Comparison of ENCODE assay signal across 22 cellular contexts in genomic region chrX:101303790-101304189, GRCh38. TPM values are rescaled to one million over a fixed set of nuclear protein-coding genes. Genes with fewer than 3 reads are reported as not detected.
DNase-seq lines count a peak whose midpoint lies in the region; ATAC-seq, FAIRE-seq and TF ChIP-seq lines count a peak whose summit lies in the region.
"Had no signal": no experiment of that assay in that cellular context is flagged by ENCODE, and none has a peak within 500 bp of the region (broad histone marks: within the 10 kb centered on the region; RNA-seq: fewer than 3 reads in every experiment).

No MANE protein-coding gene starts in this region.

- no peak overlapping the region for H3K27ac ChIP-seq in astrocyte (ENCODE audit: low read depth, low read length)
- H3K27ac ChIP-seq: 22Rv1; BLaER1 treated with 17β-estradiol and CSF1 and Interleukin-3, amounts not matched to agents 10 nM and 100 nM had no signal

- H3K4me1 Mint-ChIP-seq in astrocyte (ENCODE audit: low read depth, unreplicated experiment) (no peaks in the 10 kb centered on the region), naive B cell (peaks cover 11 to 24% (median 12%) of the 10 kb centered on the region in 3 donors), Caco-2 (ENCODE audit: low read depth, unreplicated experiment) (no peaks in the 10 kb centered on the region)
- H3K4me1 Mint-ChIP-seq: CD14-positive monocyte; CD8-positive, alpha-beta memory T cell had no signal

- no peak overlapping the region for H3K9ac ChIP-seq in astrocyte (ENCODE audit: low read length)
- H3K9ac ChIP-seq: BLaER1 treated with 17β-estradiol and CSF1 and Interleukin-3, amounts not matched to agents 10 nM and 100 nM had no signal

- no peaks in the 10 kb centered on the region for H3K36me3 ChIP-seq in astrocyte (ENCODE audit: insufficient read depth, low read length)
- H3K36me3 ChIP-seq in Caco-2 (ENCODE audit: control insufficient read depth, insufficient read depth, low read length), result no peaks in the 10 kb centered on the region
- H3K36me3 ChIP-seq: BE2C; BLaER1 treated with 17β-estradiol and CSF1 and Interleukin-3, amounts not matched to agents 10 nM and 100 nM; HAP-1 had no signal

- DNase-seq in NCI-H1694 (lab: John Stamatoyannopoulos, UW) (peak; percentile 0), NCI-H1694 treated with DMSO at 0.1 percent for 48 hours (lab: John Stamatoyannopoulos, UW) (no peak), astrocyte (ENCODE audit: low read depth) (no peak), naive B cell (peak; percentile 12), Right ventricle myocardium superior (no peak), Caco-2 (no peak), activated gamma-delta T cell treated with Interleukin-2 at 50 U/mL for 16 hours (no peak)
- DNase-seq: BE2C; CD4-positive, alpha-beta T cell; CD8-positive, alpha-beta memory T cell; COR-L47; DMS153; DND-41; GOT3; HFFc6 had no signal

- no peaks in the 10 kb centered on the region for H3K9me3 Mint-ChIP-seq in astrocyte (ENCODE audit: unreplicated experiment)
- H3K9me3 Mint-ChIP-seq in naive B cell, result peaks cover 0 to 5% (median 0%) of the 10 kb centered on the region in 7 donors
- no peaks in the 10 kb centered on the region for H3K9me3 Mint-ChIP-seq in Caco-2 (ENCODE audit: unreplicated experiment)
- H3K9me3 Mint-ChIP-seq: CD4-positive, alpha-beta T cell; HFFc6 had no signal

- intact Hi-C loops in Right ventricle myocardium superior (cut with DNase I) (no loop called here), Caco-2 (cut with micrococcal nuclease; ENCODE audit: unreplicated experiment) (no loop called here)

- no peak overlapping the region for H2AFZ ChIP-seq in astrocyte (ENCODE audit: low read depth, low read length)

- H3K4me3 Mint-ChIP-seq in astrocyte (ENCODE audit: unreplicated experiment) (no peak overlapping the region), naive B cell (peak overlapping the region in 6 of 8 donors; percentile 40 to 84 (median 48)), Caco-2 (ENCODE audit: unreplicated experiment) (no peak overlapping the region)
- H3K4me3 Mint-ChIP-seq: CD14-positive monocyte; CD4-positive, alpha-beta T cell; CD8-positive, alpha-beta memory T cell; HFFc6 had no signal

- TF ChIP-seq CTCF in astrocyte (IDR thresholded peaks at IDR 0.05; ENCODE audit: insufficient read depth, low read depth, low read length) (no peak), Caco-2 (IDR thresholded peaks at IDR 0.05; ENCODE audit: insufficient read depth in 1 of 2, low read depth in 1 of 2, low read length in 1 of 2, severe bottlenecking in 1 of 2, unreplicated experiment in 1 of 2) (no peak)

- peak; percentile 23 for FAIRE-seq in astrocyte (lab: Jason Lieb, UNC)
- FAIRE-seq: A204.1, G401.6, H54 had no signal

- H3K4me2 ChIP-seq in astrocyte (ENCODE audit: low read length), result no peak overlapping the region
- H3K4me2 ChIP-seq: BLaER1 treated with 17β-estradiol and CSF1 and Interleukin-3, amounts not matched to agents 10 nM and 100 nM had no signal

- H3K27ac Mint-ChIP-seq in astrocyte (ENCODE audit: unreplicated experiment) (no peak overlapping the region), naive B cell (peak overlapping the region in 2 of 6 donors; percentile 30 to 59), Caco-2 (ENCODE audit: unreplicated experiment) (no peak overlapping the region)
- H3K27ac Mint-ChIP-seq: CD4-positive, alpha-beta T cell; CD8-positive, alpha-beta memory T cell; HFFc6 had no signal

- CTCF ChIA-PET in Caco-2 (lab: Charles Lee), result no interaction called here

- POLR2A ChIA-PET in Caco-2 (lab: Charles Lee), result no interaction called here

- no TSS peak for BruUV-seq in Caco-2 (replicated peaks; lab: Mats Ljungman, UMichigan)

- H3K27me3 Mint-ChIP-seq in astrocyte (ENCODE audit: low read depth, unreplicated experiment), result no peaks in the 10 kb centered on the region
- no peaks in the 10 kb centered on the region for H3K27me3 Mint-ChIP-seq in naive B cell
- no peaks in the 10 kb centered on the region for H3K27me3 Mint-ChIP-seq in Caco-2 (ENCODE audit: insufficient read depth, unreplicated experiment)
- H3K27me3 Mint-ChIP-seq: CD4-positive, alpha-beta T cell had no signal

- H3K4me1 ChIP-seq in astrocyte (ENCODE audit: insufficient read depth, low read length) (no peaks in the 10 kb centered on the region), Caco-2 (no peaks in the 10 kb centered on the region)
- H3K4me1 ChIP-seq: BE2C; BLaER1 treated with 17β-estradiol and CSF1 and Interleukin-3, amounts not matched to agents 10 nM and 100 nM; HAP-1 had no signal

- H3K36me3 Mint-ChIP-seq in astrocyte (ENCODE audit: low read depth, unreplicated experiment) (no peaks in the 10 kb centered on the region), naive B cell (no peaks in the 10 kb centered on the region), Caco-2 (ENCODE audit: insufficient read depth, unreplicated experiment) (no peaks in the 10 kb centered on the region)
- H3K36me3 Mint-ChIP-seq: CD14-positive monocyte; CD8-positive, alpha-beta memory T cell had no signal

- no peaks in the 10 kb centered on the region for H3K79me2 ChIP-seq in astrocyte (ENCODE audit: insufficient read depth, low read length)

- no peaks in the 10 kb centered on the region for H3K27me3 ChIP-seq in astrocyte (ENCODE audit: insufficient read depth, low read length)
- no peaks in the 10 kb centered on the region for H3K27me3 ChIP-seq in Caco-2 (replicated peaks; ENCODE audit: control insufficient read depth, insufficient read depth, low read length)
- H3K27me3 ChIP-seq: BE2C; BLaER1 treated with 17β-estradiol and CSF1 and Interleukin-3, amounts not matched to agents 10 nM and 100 nM had no signal

- no peak overlapping the region for H3K4me3 ChIP-seq in astrocyte (ENCODE audit: insufficient read depth, low read depth, low read length)
- H3K4me3 ChIP-seq in Caco-2 (ENCODE audit: low read depth, low read length), result no peak overlapping the region
- H3K4me3 ChIP-seq: BLaER1 treated with 17β-estradiol and CSF1 and Interleukin-3, amounts not matched to agents 10 nM and 100 nM; HAP-1 had no signal

- ATAC-seq in naive B cell (ENCODE audit: low read depth in 2 of 2) (peak; percentile 51 to 60), Right ventricle myocardium superior (ENCODE audit: poor library complexity) (no peak)

- H3K9me3 ChIP-seq in astrocyte (ENCODE audit: insufficient read depth, low read depth, low read length) (no peaks in the 10 kb centered on the region), Caco-2 (no peaks in the 10 kb centered on the region)
- H3K9me3 ChIP-seq: BE2C, HAP-1 had no signal

- no peaks in the 10 kb centered on the region for H4K20me1 ChIP-seq in astrocyte (ENCODE audit: insufficient read depth, low read length)
- H4K20me1 ChIP-seq: BLaER1 treated with 17β-estradiol and CSF1 and Interleukin-3, amounts not matched to agents 10 nM and 100 nM had no signal

RNA-seq across cellular contexts. Expression of gene TAF7L, which starts 12.7 kb away (rescaled TPM):
- total RNA-seq in astrocyte (0.27 and 0.29 TPM in 2 replicates), Right ventricle myocardium superior (not detected), Caco-2 (2022) (not detected in 2 replicates)
- not detected for polyA plus RNA-seq in naive B cell (ENCODE audit: low read depth in 6 of 6)
- total RNA-seq: CD4-positive, alpha-beta T cell; CD8-positive, alpha-beta memory T cell had no signal
- polyA plus RNA-seq: CD14-positive monocyte; CD8-positive, alpha-beta memory T cell had no signal

RNA-seq across cellular contexts. Expression of gene TIMM8A, which starts 44.8 kb away (rescaled TPM):
- 16.7 and 18.5 TPM in 2 replicates for total RNA-seq in astrocyte
- polyA plus RNA-seq in naive B cell (ENCODE audit: low read depth in 6 of 6), result 10 to 100 TPM in 4 of 6 donors, 1 to 10 TPM in 2; 7.7 to 17.9 (median 12.7) TPM
- 20.3 TPM for total RNA-seq in Right ventricle myocardium superior
- 21.6 and 23.3 TPM in 2 replicates for total RNA-seq in Caco-2 (2022)

Comparison
In these comparisons a context has a peak if more than half of its experiments do, and no peak if none do; other contexts are left out.
1. DNase-seq: peak in NCI-H1694 (single experiment) and naive B cell (single experiment); none in NCI-H1694 treated with DMSO at 0.1 percent for 48 hours (single experiment), astrocyte (single experiment), Right ventricle myocardium superior (single experiment), Caco-2 (0 of 2) and activated gamma-delta T cell treated with Interleukin-2 at 50 U/mL for 16 hours (single experiment).
2. H3K4me3 Mint-ChIP-seq: peak in naive B cell (6 of 8); none in astrocyte (single experiment) and Caco-2 (single experiment).